In genomic region chr4:145482209-145483021, GRCh38 we compare ENCODE assay signal across 8 cellular contexts. TPM values are rescaled to one million over a fixed set of nuclear protein-coding genes. Genes with fewer than 3 reads are reported as not detected.
A peak's percentile ranks its signal among the peaks of the same experiment; 100 is the strongest.
DNase-seq lines count a peak whose midpoint lies in the region; ATAC-seq, FAIRE-seq and TF ChIP-seq lines count a peak whose summit lies in the region.

No MANE protein-coding gene starts in this region.

- no peaks in the 10 kb centered on the region for H3K9me1 ChIP-seq in K562 (ENCODE audit: control insufficient read depth, insufficient read depth, low read length)

- H3K9ac ChIP-seq in SK-N-SH = peak overlapping the region; percentile 96
- H3K9ac ChIP-seq in K562 (ENCODE audit: insufficient read depth in 1 of 2, low read depth in 2 of 2, low read length in 2 of 2) = no peak overlapping the region
- peak overlapping the region; percentile 89 for H3K9ac ChIP-seq in iPS-18a (ENCODE audit: low read length)

- in situ Hi-C loops in K562 (cut with MboI) = no loop called here

- CTCF ChIA-PET in SK-N-SH (lab: Yijun Ruan, JAX) (interaction anchor here (3.7 kb wide), 1 partner anchor 74 kb away, joined by 21 read pairs; no protein-coding TSS in a partner anchor), K562 (lab: Yijun Ruan, JAX; ENCODE audit: low intra/inter-chr PET ratio) (no interaction called here)

- peaks cover 6 to 14% of the 10 kb centered on the region in 2 experiments; a peak in 3 of 4 replicates for H3K4me1 ChIP-seq in SK-N-SH (ENCODE audit: control insufficient read depth in 1 of 2, insufficient read depth in 2 of 2, low read depth in 1 of 2, low read length in 1 of 2)
- peaks cover 0 to 13% of the 10 kb centered on the region in 2 experiments; a peak in 2 of 5 replicates for H3K4me1 ChIP-seq in K562 (replicated peaks in 1 of 2; ENCODE audit: control insufficient read depth in 2 of 2, insufficient read depth in 2 of 2, low read length in 2 of 2)
- peaks cover 14% of the 10 kb centered on the region for H3K4me1 ChIP-seq in iPS-18a (ENCODE audit: control insufficient read depth, low read depth, low read length)

- POLR2A ChIA-PET in SK-N-SH (lab: Yijun Ruan, JAX) (interaction anchor here (0.6 kb wide), 1 partner anchor 42 kb away, joined by 4 read pairs; no protein-coding TSS in a partner anchor), K562 (lab: Yijun Ruan, JAX) (no interaction called here)

- peaks cover 22% of the 10 kb centered on the region; the same call in 1 of the 2 replicates for H4K20me1 ChIP-seq in SK-N-SH (ENCODE audit: insufficient read depth)
- no peaks in the 10 kb centered on the region for H4K20me1 ChIP-seq in K562 (replicated peaks; ENCODE audit: control insufficient read depth, insufficient read depth, low read length)

- peak overlapping the region; percentile 88; the same call in 1 of the 2 replicates for H2AFZ ChIP-seq in SK-N-SH (ENCODE audit: low read depth)
- H2AFZ ChIP-seq in K562 (ENCODE audit: low read depth, low read length) = no peak overlapping the region

- H3K27me3 ChIP-seq in SK-N-SH (ENCODE audit: insufficient read depth) (no peaks in the 10 kb centered on the region), K562 (ENCODE audit: control insufficient read depth in 2 of 2, insufficient read depth in 2 of 2, low read length in 2 of 2) (peaks cover 17 to 28% of the 10 kb centered on the region in 2 experiments), iPS-18a (ENCODE audit: control insufficient read depth, insufficient read depth, low read length) (peaks cover 16% of the 10 kb centered on the region)

- peak overlapping the region; percentile 75 to 91 for H3K4me3 ChIP-seq in SK-N-SH (ENCODE audit: low read depth in 2 of 2, low read length in 1 of 2)
- H3K4me3 ChIP-seq in K562 = peak overlapping the region; percentile 23; the same call in 1 of the 2 replicates
- H3K4me3 ChIP-seq in iPS-18a (ENCODE audit: low read length) = peak overlapping the region; percentile 97
- H3K4me3 ChIP-seq in skeletal muscle cell (ENCODE audit: low read depth, low read length) = peak overlapping the region; percentile 79

- TF ChIP-seq CTCF in SK-N-SH (IDR thresholded peaks at IDR 0.05) (no peak), K562 (IDR thresholded peaks at IDR 0.05 in 2 of 3, conservative IDR thresholded peaks at IDR 0.05 in 1 of 3; ENCODE audit: insufficient read depth in 2 of 3, low read depth in 1 of 3, low read length in 3 of 3) (no peak)

- DNase-seq in EL (peak; percentile 69), Kasumi-1 (lab: John Stamatoyannopoulos, UW) (peak; percentile 72 to 87), SK-N-SH (peak; percentile 78), K562 (ENCODE audit: extremely low read depth in 1 of 4, low spot score in 3 of 4) (no peak), skeletal muscle cell (ENCODE audit: low read depth) (peak; percentile 75)

- TF ChIP-seq EP300 in SK-N-SH (IDR thresholded peaks at IDR 0.05; ENCODE audit: borderline replicate concordance in 1 of 2, low read depth in 1 of 2, low read length in 1 of 2) (no peak), K562 (IDR thresholded peaks at IDR 0.05; ENCODE audit: low read length) (no peak)

- H3K9me2 ChIP-seq in SK-N-SH = no peaks in the 10 kb centered on the region

- 2% methylated on average over 19 of the region's 73 CpGs for WGBS in SK-N-SH (ENCODE audit: low lambda C conversion rate)
- 11% methylated on average over 40 of the region's 73 CpGs for WGBS in K562 (ENCODE audit: insufficient coverage, low coverage, missing lambda C conversion rate)

- H3K36me3 ChIP-seq in SK-N-SH (replicated peaks in 1 of 2; ENCODE audit: control insufficient read depth in 1 of 2, insufficient read depth in 2 of 2, low read length in 1 of 2) (no peaks in the 10 kb centered on the region), K562 (ENCODE audit: control insufficient read depth, insufficient read depth, low read length) (no peaks in the 10 kb centered on the region), iPS-18a (ENCODE audit: control insufficient read depth, low read depth, low read length) (no peaks in the 10 kb centered on the region)

- FAIRE-seq in K562 (lab: Jason Lieb, UNC) = no peak

- no peaks in the 10 kb centered on the region for H3K9me3 ChIP-seq in SK-N-SH
- H3K9me3 ChIP-seq in K562 (replicated peaks; ENCODE audit: control insufficient read depth, insufficient read depth, low read depth, low read length) = no peaks in the 10 kb centered on the region
- no peaks in the 10 kb centered on the region for H3K9me3 ChIP-seq in iPS-18a (ENCODE audit: control insufficient read depth, low read depth, low read length)

- intact Hi-C loops in K562 (cut with micrococcal nuclease) = no loop called here

- peak; percentile 40 for ATAC-seq in GM21717 (IDR thresholded peaks at IDR 0.05; ENCODE audit: unreplicated experiment)
- peak; percentile 32 for ATAC-seq in K562
- no peak for ATAC-seq in GM21576 (IDR thresholded peaks at IDR 0.05; ENCODE audit: unreplicated experiment)

- TF ChIP-seq POLR2A in K562 (conservative IDR thresholded peaks at IDR 0.05) = no peak

- no TSS peak for BruUV-seq in K562 (replicated peaks; lab: Mats Ljungman, UMichigan)

- H3F3A ChIP-seq in SK-N-SH (replicated peaks; ENCODE audit: insufficient read depth) = no peaks in the 10 kb centered on the region

- H3K27ac ChIP-seq in SK-N-SH (ENCODE audit: low read depth in 2 of 2, low read length in 1 of 2) (peak overlapping the region; percentile 78 to 85), K562 (ENCODE audit: extremely low read depth, low read depth, low read length) (no peak overlapping the region), iPS-18a (ENCODE audit: low read length) (no peak overlapping the region)

- H3K79me2 ChIP-seq in SK-N-SH (ENCODE audit: insufficient read depth) (peaks cover 51% of the 10 kb centered on the region), K562 (ENCODE audit: control insufficient read depth, insufficient read depth, low read length) (no peaks in the 10 kb centered on the region)

- TF ChIP-seq RAD21 in SK-N-SH (IDR thresholded peaks at IDR 0.05; ENCODE audit: low read length) (no peak), K562 (CRISPR knock-in tag; conservative IDR thresholded peaks at IDR 0.05 in 1 of 2, IDR thresholded peaks at IDR 0.05 in 1 of 2) (no peak)

- H3K4me2 ChIP-seq in SK-N-SH = peak overlapping the region; percentile 89
- H3K4me2 ChIP-seq in K562 (ENCODE audit: insufficient read depth, low read length) = no peak overlapping the region

TF ChIP-seq in SK-N-SH, 30 proteins besides CTCF, POLR2A, EP300 and RAD21:
- peak; percentile 24; the same call in 1 of the 2 replicates for TF ChIP-seq MAX (IDR thresholded peaks at IDR 0.05; ENCODE audit: low read depth)
- TF ChIP-seq MXI1 (IDR thresholded peaks at IDR 0.05; ENCODE audit: low read depth, low read length) = peak; percentile 59
- TF ChIP-seq SIN3A (IDR thresholded peaks at IDR 0.05; ENCODE audit: borderline replicate concordance, low read depth, low read length) = 0 out of 2 replicates have a peak, but pooled peaks have one; percentile 41
- TF ChIP-seq YY1 (IDR thresholded peaks at IDR 0.05; ENCODE audit: low read depth) = peak; percentile 40; the same call in 1 of the 2 replicates
- TF ChIP-seq RFX5 (IDR thresholded peaks at IDR 0.05; ENCODE audit: low read length) = no peak
- no peak for TF ChIP-seq GATA2 (CRISPR knock-in tag; IDR thresholded peaks at IDR 0.05)
- 0 out of 2 replicates have a peak, but pooled peaks have one; percentile 4 for TF ChIP-seq TAF1 (IDR thresholded peaks at IDR 0.05; ENCODE audit: borderline replicate concordance, low read depth, low read length)
TF ChIP-seq in SK-N-SH: peak in this region for 5.

TF ChIP-seq in K562, 482 proteins besides CTCF, POLR2A, EP300 and RAD21 (continues in another document):
- TF ChIP-seq ZBTB34 (CRISPR knock-in tag; IDR thresholded peaks at IDR 0.05) = no peak
- TF ChIP-seq ZNF740 (CRISPR knock-in tag; IDR thresholded peaks at IDR 0.05) = peak; percentile 29
- TF ChIP-seq ZNF740 (tag; IDR thresholded peaks at IDR 0.05) = no peak

RNA-seq across cellular contexts. Expression of gene SMAD1, which starts 0.8 kb away (rescaled TPM):
- polyA plus RNA-seq in SK-N-SH (2012; rRNA removed) (46.0 and 58.2 TPM in 2 replicates), K562 (2011; rRNA removed) (0.29 and 9.1 TPM in 2 replicates), K562 (2014; fragmentation: Illumina TruSeq; extraction: Trizol) (0.14 and 0.25 TPM in 2 replicates), K562 (2014; fragmentation: Nextera tagmentation; extraction: Ambion mirVana) (under 1 TPM in 1 of 2 experiments, not detected in 1; 0.17 TPM), K562 (2014; rRNA removed) (0.05 and 0.32 TPM in 2 replicates)
- polyA plus RNA-seq in SK-N-SH (2012; cell fraction: cytosol; rRNA removed) = 48.8 and 50.6 TPM in 2 replicates
- polyA plus RNA-seq in SK-N-SH (2012; cell fraction: nucleus; rRNA removed) = 51.5 and 55.6 TPM in 2 replicates
- 0.70 TPM in 1 of 2 replicates, not detected in the other for total RNA-seq in K562 (2011; cell fraction: chromatin; rRNA removed; ENCODE audit: low replicate concordance)
- not detected in 2 replicates for total RNA-seq in K562 (2011; cell fraction: nucleolus; rRNA removed)
- total RNA-seq in K562 (2011; cell fraction: nucleoplasm; rRNA removed) = 0.22 TPM in 1 of 2 replicates, not detected in the other
- total RNA-seq in K562 (2014; rRNA removed) (0.05 and 0.20 TPM in 2 replicates), K562 (2014; rRNA removed; fragmentation: Illumina TruSeq; extraction: Trizol) (0.13 TPM in 1 of 2 replicates, not detected in the other), K562 (2015; rRNA removed; fragmentation: Illumina TruSeq; extraction: Trizol) (0.30 and 0.54 TPM in 2 replicates), K562 (2021) (not detected in 2 replicates)
- 5.9 and 10.3 TPM in 2 replicates for polyA plus RNA-seq in K562 (2011; cell fraction: cytosol; rRNA removed)
- 0.14 and 6.0 TPM in 2 replicates for polyA plus RNA-seq in K562 (2011; cell fraction: nucleus; rRNA removed)
- 0.07 and 0.12 TPM in 2 replicates for polyA plus RNA-seq in K562 (2012)
- 0.60 and 12.5 TPM in 2 replicates for polyA minus RNA-seq in K562 (2011; rRNA and poly(A)+ RNA removed)
- polyA minus RNA-seq in K562 (2011; cell fraction: cytosol; rRNA and poly(A)+ RNA removed) = 4.5 TPM in 1 of 2 replicates, not detected in the other
- polyA minus RNA-seq in K562 (2011; cell fraction: nucleus; rRNA and poly(A)+ RNA removed) = 0.40 and 7.2 TPM in 2 replicates

Comparison
In these comparisons a context has a peak if more than half of its experiments do, and no peak if none do; other contexts are left out.
1. DNase-seq: peak in EL (single experiment), Kasumi-1 (2 of 2), SK-N-SH (single experiment) and skeletal muscle cell (single experiment); none in K562 (0 of 4).
2. H3K27ac ChIP-seq: peak in SK-N-SH (2 of 2); none in K562 (single experiment) and iPS-18a (single experiment).
3. H3K4me3 ChIP-seq: peak in every context shown above with its lines; median percentile 97 in iPS-18a; 83 in SK-N-SH; 79 in skeletal muscle cell; 23 in K562.
4. H3K9ac ChIP-seq: peak in SK-N-SH (single experiment) and iPS-18a (single experiment); none in K562 (0 of 2).
5. RNA of gene SMAD1, which starts 0.8 kb away (polyA plus RNA-seq): 46.0 to 58.2 TPM in SK-N-SH; 0.05 to 10.3 TPM in K562; every median in the first group is over 4 times any median in the second.